15 cellular contexts compared by ENCODE assay signal in the genomic region with DNA sequence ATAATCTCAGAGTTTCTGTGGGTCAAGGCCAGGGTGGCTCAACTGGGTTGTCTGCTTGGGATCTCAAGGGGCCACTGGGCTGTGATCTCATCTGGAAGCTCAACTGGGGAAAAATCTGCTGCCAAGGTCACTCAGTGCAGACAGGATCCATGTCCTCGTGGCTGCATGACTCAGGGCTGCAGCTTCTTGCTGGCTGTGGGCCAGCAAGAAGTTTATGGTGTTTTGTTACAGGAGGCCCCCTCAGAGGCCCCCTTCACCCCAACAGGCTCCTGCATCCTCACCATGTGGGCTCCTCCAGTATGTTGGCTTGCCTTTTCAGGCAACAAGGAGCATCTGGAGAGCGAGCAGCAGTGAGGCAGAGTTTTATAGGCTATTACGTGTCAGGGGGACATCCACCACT. TPM values are rescaled to one million over a fixed set of nuclear protein-coding genes. Genes with fewer than 3 reads are reported as not detected.
DNase-seq lines count a peak whose midpoint lies in the region; ATAC-seq, FAIRE-seq and TF ChIP-seq lines count a peak whose summit lies in the region.
"Had no signal": no experiment of that assay in that cellular context is flagged by ENCODE, and none has a peak within 500 bp of the region (broad histone marks: within the 10 kb centered on the region; RNA-seq: fewer than 3 reads in every experiment).

No MANE protein-coding gene starts in this region.

- H3K9me1 ChIP-seq in K562 (ENCODE audit: control insufficient read depth, insufficient read depth, low read length): no peaks in the 10 kb centered on the region

- in situ Hi-C loops in K562 (cut with MboI): no loop called here

- CTCF ChIA-PET in K562 (lab: Yijun Ruan, JAX; ENCODE audit: low intra/inter-chr PET ratio): no interaction called here

- H3K4me3 ChIP-seq in K562: no peak overlapping the region
- H3K4me3 ChIP-seq in mucosa of descending colon: no peak overlapping the region
- H3K4me3 ChIP-seq: A549 had no signal

- FAIRE-seq in K562 (lab: Jason Lieb, UNC): no peak
- FAIRE-seq: A549, GM18507 had no signal

- intact Hi-C loops in K562 (cut with micrococcal nuclease): no loop called here
- intact Hi-C loops in mucosa of descending colon (cut with DNase I, micrococcal nuclease): no loop called here

- H3K9me3 ChIP-seq in K562 (replicated peaks; ENCODE audit: control insufficient read depth, insufficient read depth, low read depth, low read length): peaks cover under 1% of the 10 kb centered on the region; the same call in 1 of the 2 replicates
- H3K9me3 ChIP-seq in mucosa of descending colon: peaks cover 4% of the 10 kb centered on the region
- H3K9me3 ChIP-seq: Caco-2 had no signal

- no peak overlapping the region for H3K4me2 ChIP-seq in K562 (ENCODE audit: insufficient read depth, low read length)
- H3K4me2 ChIP-seq: A549 had no signal

- no peak for TF ChIP-seq RAD21 in K562 (CRISPR knock-in tag; conservative IDR thresholded peaks at IDR 0.05 in 1 of 2, IDR thresholded peaks at IDR 0.05 in 1 of 2)

- POLR2A ChIA-PET in K562 (lab: Yijun Ruan, JAX): no interaction called here

- no peak overlapping the region for H3K27ac ChIP-seq in K562 (ENCODE audit: extremely low read depth, low read depth, low read length)
- H3K27ac ChIP-seq: A549, HL-60 had no signal

- no TSS peak for BruUV-seq in K562 (replicated peaks; lab: Mats Ljungman, UMichigan)

- no peak overlapping the region for H2AFZ ChIP-seq in K562 (ENCODE audit: low read depth, low read length)

- no peak overlapping the region for H3K9ac ChIP-seq in K562 (ENCODE audit: insufficient read depth in 1 of 2, low read depth in 2 of 2, low read length in 2 of 2)

- H3K4me1 ChIP-seq in K562 (replicated peaks in 1 of 2; ENCODE audit: control insufficient read depth in 2 of 2, insufficient read depth in 2 of 2, low read length in 2 of 2) (no peaks in the 10 kb centered on the region), mucosa of descending colon (ENCODE audit: low read depth) (peaks cover 11% of the 10 kb centered on the region)
- H3K4me1 ChIP-seq: A549 had no signal

- no peak for TF ChIP-seq CTCF in K562 (IDR thresholded peaks at IDR 0.05 in 2 of 3, conservative IDR thresholded peaks at IDR 0.05 in 1 of 3; ENCODE audit: insufficient read depth in 2 of 3, low read depth in 1 of 3, low read length in 3 of 3)
- TF ChIP-seq CTCF in mucosa of descending colon (IDR thresholded peaks at IDR 0.05): no peak

- H3K36me3 ChIP-seq in K562 (ENCODE audit: control insufficient read depth, insufficient read depth, low read length): no peaks in the 10 kb centered on the region
- no peaks in the 10 kb centered on the region for H3K36me3 ChIP-seq in mucosa of descending colon (ENCODE audit: low read depth)

- H3K27me3 ChIP-seq in K562 (ENCODE audit: control insufficient read depth in 2 of 2, insufficient read depth in 2 of 2, low read length in 2 of 2): peaks cover 0 to 13% of the 10 kb centered on the region in 2 experiments; a peak in 3 of 5 replicates

- H3K79me2 ChIP-seq in K562 (ENCODE audit: control insufficient read depth, insufficient read depth, low read length): no peaks in the 10 kb centered on the region

- TF ChIP-seq POLR2A in K562 (conservative IDR thresholded peaks at IDR 0.05): no peak

- no peak for TF ChIP-seq EP300 in K562 (IDR thresholded peaks at IDR 0.05; ENCODE audit: low read length)

- no peak for ATAC-seq in K562
- ATAC-seq in mucosa of descending colon: peak; percentile 14
- ATAC-seq: CD8-positive, alpha-beta T cell had no signal

- WGBS in K562 (ENCODE audit: insufficient coverage, low coverage, missing lambda C conversion rate): 0% methylated on average over 3 of the region's 3 CpGs

- peak; percentile 11 for DNase-seq in HT1080 (ENCODE audit: low read depth)
- DNase-seq in K562 (ENCODE audit: extremely low read depth in 1 of 4, low spot score in 3 of 4): no peak
- DNase-seq in mucosa of descending colon: no peak
- DNase-seq in OCI-M1 (lab: John Stamatoyannopoulos, UW): no peak
- no peak for DNase-seq in activated CD8-positive, alpha-beta memory T cell treated with anti-CD3 and anti-CD28 coated beads, Interleukin-2, amount 50 U/mL, for 4 hours
- no peak for DNase-seq in midbrain (lab: John Stamatoyannopoulos, UW)
- DNase-seq: Caco-2; CD8-positive, alpha-beta T cell; DND-41; HCEC 1CT had no signal

- H4K20me1 ChIP-seq in K562 (replicated peaks; ENCODE audit: control insufficient read depth, insufficient read depth, low read length): no peaks in the 10 kb centered on the region

TF ChIP-seq in K562, 482 proteins besides CTCF, POLR2A, EP300 and RAD21:
- TF ChIP-seq RFX1 (IDR thresholded peaks at IDR 0.05) (no peak), NFIC (IDR thresholded peaks at IDR 0.05) (peak; percentile 50)
TF ChIP-seq in K562: peak in this region for 1.

RNA-seq across cellular contexts. Expression of gene OCA2, which starts 14.6 kb away (rescaled TPM):
- total RNA-seq in HT1080 (2014; rRNA removed; shearing (Covaris generic)): not detected in 2 replicates
- not detected in 2 replicates for polyA plus RNA-seq in HT1080 (2015; cell fraction: cytosol; rRNA removed)
- not detected in 2 replicates for polyA plus RNA-seq in HT1080 (2015; cell fraction: nucleus; rRNA removed)
- 1.2 and 2.4 TPM in 2 replicates for total RNA-seq in K562 (2011; cell fraction: chromatin; rRNA removed; ENCODE audit: low replicate concordance)
- total RNA-seq in K562 (2011; cell fraction: nucleolus; rRNA removed): 1.5 and 1.6 TPM in 2 replicates
- 1.1 and 1.3 TPM in 2 replicates for total RNA-seq in K562 (2011; cell fraction: nucleoplasm; rRNA removed)
- total RNA-seq in K562 (2014; rRNA removed) (0.09 and 0.24 TPM in 2 replicates), K562 (2014; rRNA removed; fragmentation: Illumina TruSeq; extraction: Trizol) (0.06 and 0.36 TPM in 2 replicates), K562 (2015; rRNA removed; fragmentation: Illumina TruSeq; extraction: Trizol) (0.14 and 0.26 TPM in 2 replicates), K562 (2021) (0.47 and 1.5 TPM in 2 replicates), mucosa of descending colon (under 1 TPM in 2 of 3 donors, not detected in 1; 0.22 to 0.32 TPM)
- polyA plus RNA-seq in K562 (2011; rRNA removed) (0.59 and 0.61 TPM in 2 replicates), K562 (2014; fragmentation: Illumina TruSeq; extraction: Trizol) (0.19 and 0.21 TPM in 2 replicates), K562 (2014; fragmentation: Nextera tagmentation; extraction: Ambion mirVana) (under 1 TPM in 1 of 2 experiments, not detected in 1; 0.07 TPM), K562 (2014; rRNA removed) (0.13 and 0.57 TPM in 2 replicates)
- polyA plus RNA-seq in K562 (2011; cell fraction: cytosol; rRNA removed): 0.27 and 0.31 TPM in 2 replicates
- polyA plus RNA-seq in K562 (2011; cell fraction: nucleus; rRNA removed): 1.2 and 1.4 TPM in 2 replicates
- polyA plus RNA-seq in K562 (2012): 0.33 and 0.47 TPM in 2 replicates
- 0.42 and 0.63 TPM in 2 replicates for polyA minus RNA-seq in K562 (2011; rRNA and poly(A)+ RNA removed)
- polyA minus RNA-seq in K562 (2011; cell fraction: cytosol; rRNA and poly(A)+ RNA removed): not detected in 2 replicates
- polyA minus RNA-seq in K562 (2011; cell fraction: nucleus; rRNA and poly(A)+ RNA removed): 0.67 TPM in 2 replicates
- total RNA-seq: CD8-positive, alpha-beta T cell had no signal
- polyA plus RNA-seq: AG04450, CD14-positive monocyte had no signal
